9 cellular contexts compared by ENCODE assay signal in genomic region chr12:2294651-2295475, GRCh38.
DNase-seq lines count a peak whose midpoint lies in the region; TF ChIP-seq lines count a peak whose summit lies in the region.
"Had no signal": no experiment of that assay in that cellular context is flagged by ENCODE, and none has a peak within 500 bp of the region (broad histone marks: within the 10 kb centered on the region; RNA-seq: fewer than 3 reads in every experiment).

No MANE protein-coding gene starts in this region.

- DNase-seq in GM04504 (ENCODE audit: low read depth): peak; percentile 79
- DNase-seq in SKM-1 (lab: John Stamatoyannopoulos, UW; ENCODE audit: unreplicated experiment): peak; percentile 78
- DNase-seq in right atrium auricular region (ENCODE audit: low spot score): peak; percentile 77
- DNase-seq in stimulated activated CD8-positive, alpha-beta memory T cell treated with anti-CD3 and anti-CD28 coated beads, Interleukin-4, amount 100 ng/mL, for 48 hours: peak; percentile 31
- DNase-seq in GM10266 (ENCODE audit: extremely low spot score): no peak
- DNase-seq in colonic mucosa: no peak
- DNase-seq in cerebellar cortex (ENCODE audit: low spot score): no peak
- no peak for DNase-seq in HPDE6-E6E7 (ENCODE audit: extremely low spot score)
- DNase-seq: NCI-H187 treated with DMSO at 0.1 percent for 48 hours had no signal

- peaks cover 0 to 82% of the 10 kb centered on the region in 2 donors for H3K4me1 ChIP-seq in right atrium auricular region
- H3K4me1 ChIP-seq in colonic mucosa: no peaks in the 10 kb centered on the region

- H3K27me3 ChIP-seq in right atrium auricular region: no peaks in the 10 kb centered on the region
- no peaks in the 10 kb centered on the region for H3K27me3 ChIP-seq in colonic mucosa

- TF ChIP-seq CTCF in right atrium auricular region (IDR thresholded peaks at IDR 0.05) (no peak), GM10266 (IDR thresholded peaks at IDR 0.05; ENCODE audit: control insufficient read depth, insufficient read depth, low read depth, missing control alignments) (no peak), colonic mucosa (IDR thresholded peaks at IDR 0.05) (no peak)

- no peak overlapping the region for H3K9ac ChIP-seq in colonic mucosa (ENCODE audit: low read depth in 2 of 2, low read length in 2 of 2)

- no peak overlapping the region for H3K4me3 ChIP-seq in right atrium auricular region
- no peak overlapping the region for H3K4me3 ChIP-seq in colonic mucosa

- H3K9me3 ChIP-seq in right atrium auricular region: no peaks in the 10 kb centered on the region
- no peaks in the 10 kb centered on the region for H3K9me3 ChIP-seq in colonic mucosa

- no peaks in the 10 kb centered on the region for H3K36me3 ChIP-seq in right atrium auricular region
- no peaks in the 10 kb centered on the region for H3K36me3 ChIP-seq in colonic mucosa

- H3K27ac ChIP-seq in right atrium auricular region (no peak overlapping the region), colonic mucosa (no peak overlapping the region)

- intact Hi-C loops in colonic mucosa (cut with DNase I): no loop called here

Comparison
In these comparisons a context has a peak if more than half of its experiments do, and no peak if none do; other contexts are left out.
1. DNase-seq: peak in GM04504 (single experiment), SKM-1 (single experiment), right atrium auricular region (single experiment) and stimulated activated CD8-positive, alpha-beta memory T cell treated with anti-CD3 and anti-CD28 coated beads, Interleukin-4, amount 100 ng/mL, for 48 hours (single experiment); none in GM10266 (single experiment), colonic mucosa (single experiment), cerebellar cortex (single experiment) and HPDE6-E6E7 (single experiment).